In the genomic region with DNA sequence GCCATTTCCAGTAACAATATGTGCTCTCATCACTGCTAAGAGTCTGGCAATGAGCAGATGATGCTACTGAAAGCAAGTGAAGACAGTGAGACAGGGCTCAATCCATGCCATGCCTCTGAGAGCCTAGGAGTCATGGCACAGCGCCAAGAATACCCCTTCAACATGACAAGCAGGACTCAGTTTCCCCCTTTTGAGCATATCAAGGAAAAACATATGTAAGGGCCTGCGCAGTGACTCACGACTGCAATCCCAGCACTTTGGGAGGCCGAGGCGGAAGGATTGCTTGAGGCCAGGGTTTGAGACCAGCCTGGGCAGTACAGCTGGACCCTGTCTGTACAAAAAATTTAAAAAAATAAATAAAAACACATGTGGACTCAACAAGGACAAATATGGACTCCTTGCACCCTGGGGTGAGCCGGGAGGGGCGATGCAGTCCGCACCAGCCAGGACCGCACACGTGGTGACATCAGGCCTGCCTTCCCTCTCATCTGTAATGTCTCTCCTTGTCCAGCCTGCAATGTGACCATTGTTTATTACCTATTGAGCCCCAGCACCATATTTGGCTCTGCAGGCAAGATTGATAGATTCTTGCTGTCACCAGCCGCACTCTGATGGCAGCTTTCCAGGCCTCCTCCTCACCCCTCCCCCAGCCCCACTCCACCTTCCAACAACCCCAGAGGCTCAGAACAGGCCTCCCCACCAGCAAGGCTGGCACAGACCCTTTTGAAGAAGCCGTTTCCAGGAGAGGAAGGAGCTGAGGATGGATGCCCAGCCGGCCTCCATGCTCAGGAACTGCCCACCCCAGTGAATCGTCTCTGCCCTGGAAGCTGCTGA, we compare ENCODE assay signal across 1 cellular context.
TF ChIP-seq lines count a peak whose summit lies in the region.

No MANE protein-coding gene starts in this region.

TF ChIP-seq in K562, 482 proteins besides CTCF, POLR2A, EP300 and RAD21 (continued from another document and continues in another):
- TF ChIP-seq FOXO4 (CRISPR knock-in tag; IDR thresholded peaks at IDR 0.05) = no peak
- TF ChIP-seq SRSF9 (IDR thresholded peaks at IDR 0.05; ENCODE audit: borderline replicate concordance, low read depth, low read length) = no peak
- TF ChIP-seq, protein P1, sequence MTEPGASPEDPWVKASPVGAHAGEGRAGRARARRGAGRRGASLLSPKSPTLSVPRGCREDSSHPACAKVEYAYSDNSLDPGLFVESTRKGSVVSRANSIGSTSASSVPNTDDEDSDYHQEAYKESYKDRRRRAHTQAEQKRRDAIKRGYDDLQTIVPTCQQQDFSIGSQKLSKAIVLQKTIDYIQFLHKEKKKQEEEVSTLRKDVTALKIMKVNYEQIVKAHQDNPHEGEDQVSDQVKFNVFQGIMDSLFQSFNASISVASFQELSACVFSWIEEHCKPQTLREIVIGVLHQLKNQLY (CRISPR knock-in tag; conservative IDR thresholded peaks at IDR 0.05) = no peak
- no peak for TF ChIP-seq PTBP1 (IDR thresholded peaks at IDR 0.05; ENCODE audit: low read depth, low read length)
- no peak for TF ChIP-seq ZNF583 (CRISPR knock-in tag; IDR thresholded peaks at IDR 0.05)
- TF ChIP-seq PHTF2 (CRISPR knock-in tag; IDR thresholded peaks at IDR 0.05) = no peak
- TF ChIP-seq RAD51 (IDR thresholded peaks at IDR 0.05; ENCODE audit: borderline replicate concordance, low read depth) = peak; percentile 54
- TF ChIP-seq MEF2A (IDR thresholded peaks at IDR 0.05; ENCODE audit: control insufficient read depth, low read depth, low read length) = peak; percentile 5; the same call in 1 of the 2 replicates
- TF ChIP-seq EP400 (IDR thresholded peaks at IDR 0.05) = peak; percentile 71
- TF ChIP-seq FOXK2 (conservative IDR thresholded peaks at IDR 0.05 in 1 of 2, IDR thresholded peaks at IDR 0.05 in 1 of 2; ENCODE audit: low read depth in 2 of 2) = peak; percentile 82 to 86
- TF ChIP-seq ATF7 (IDR thresholded peaks at IDR 0.05) = peak; percentile 84
- TF ChIP-seq STAT5B (CRISPR knock-in tag; IDR thresholded peaks at IDR 0.05) = no peak
- no peak for TF ChIP-seq IFI16 (CRISPR knock-in tag; IDR thresholded peaks at IDR 0.05)
- TF ChIP-seq, protein P2, sequence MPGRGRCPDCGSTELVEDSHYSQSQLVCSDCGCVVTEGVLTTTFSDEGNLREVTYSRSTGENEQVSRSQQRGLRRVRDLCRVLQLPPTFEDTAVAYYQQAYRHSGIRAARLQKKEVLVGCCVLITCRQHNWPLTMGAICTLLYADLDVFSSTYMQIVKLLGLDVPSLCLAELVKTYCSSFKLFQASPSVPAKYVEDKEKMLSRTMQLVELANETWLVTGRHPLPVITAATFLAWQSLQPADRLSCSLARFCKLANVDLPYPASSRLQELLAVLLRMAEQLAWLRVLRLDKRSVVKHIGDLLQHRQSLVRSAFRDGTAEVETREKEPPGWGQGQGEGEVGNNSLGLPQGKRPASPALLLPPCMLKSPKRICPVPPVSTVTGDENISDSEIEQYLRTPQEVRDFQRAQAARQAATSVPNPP (IDR thresholded peaks at IDR 0.05; ENCODE audit: borderline replicate concordance, insufficient read depth, insufficient read length) = no peak
- no peak for TF ChIP-seq KLF1 (tag; IDR thresholded peaks at IDR 0.05)
- no peak for TF ChIP-seq ZNF347 (CRISPR knock-in tag; IDR thresholded peaks at IDR 0.05; ENCODE audit: low read depth)
- TF ChIP-seq ZNF551 (CRISPR knock-in tag; IDR thresholded peaks at IDR 0.05) = no peak
- no peak for TF ChIP-seq TGIF2 (CRISPR knock-in tag; IDR thresholded peaks at IDR 0.05)
- TF ChIP-seq ZNF146 (CRISPR knock-in tag; IDR thresholded peaks at IDR 0.05; ENCODE audit: unreplicated experiment) = no peak
- TF ChIP-seq RBM22 (IDR thresholded peaks at IDR 0.05; ENCODE audit: low read depth, low read length, poor library complexity, severe bottlenecking) = no peak
- 0 out of 2 replicates have a peak, but pooled peaks have one; percentile 37 for TF ChIP-seq FOXP1 (CRISPR knock-in tag; IDR thresholded peaks at IDR 0.05)
- TF ChIP-seq POLR3G (IDR thresholded peaks at IDR 0.05; ENCODE audit: extremely low read depth, insufficient read length, insufficient replicate concordance) = no peak
- no peak for TF ChIP-seq FOXJ3 (CRISPR knock-in tag; IDR thresholded peaks at IDR 0.05)
- 0 out of 2 replicates have a peak, but pooled peaks have one; percentile 63 for TF ChIP-seq MTA1 (IDR thresholded peaks at IDR 0.05; ENCODE audit: borderline replicate concordance)
- TF ChIP-seq, protein P3, sequence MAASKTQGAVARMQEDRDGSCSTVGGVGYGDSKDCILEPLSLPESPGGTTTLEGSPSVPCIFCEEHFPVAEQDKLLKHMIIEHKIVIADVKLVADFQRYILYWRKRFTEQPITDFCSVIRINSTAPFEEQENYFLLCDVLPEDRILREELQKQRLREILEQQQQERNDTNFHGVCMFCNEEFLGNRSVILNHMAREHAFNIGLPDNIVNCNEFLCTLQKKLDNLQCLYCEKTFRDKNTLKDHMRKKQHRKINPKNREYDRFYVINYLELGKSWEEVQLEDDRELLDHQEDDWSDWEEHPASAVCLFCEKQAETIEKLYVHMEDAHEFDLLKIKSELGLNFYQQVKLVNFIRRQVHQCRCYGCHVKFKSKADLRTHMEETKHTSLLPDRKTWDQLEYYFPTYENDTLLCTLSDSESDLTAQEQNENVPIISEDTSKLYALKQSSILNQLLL (CRISPR knock-in tag; IDR thresholded peaks at IDR 0.05; ENCODE audit: borderline replicate concordance) = no peak
- 0 out of 2 replicates have a peak, but pooled peaks have one; percentile 58 for TF ChIP-seq CTBP1 (IDR thresholded peaks at IDR 0.05; ENCODE audit: borderline replicate concordance)
- TF ChIP-seq, protein P4, sequence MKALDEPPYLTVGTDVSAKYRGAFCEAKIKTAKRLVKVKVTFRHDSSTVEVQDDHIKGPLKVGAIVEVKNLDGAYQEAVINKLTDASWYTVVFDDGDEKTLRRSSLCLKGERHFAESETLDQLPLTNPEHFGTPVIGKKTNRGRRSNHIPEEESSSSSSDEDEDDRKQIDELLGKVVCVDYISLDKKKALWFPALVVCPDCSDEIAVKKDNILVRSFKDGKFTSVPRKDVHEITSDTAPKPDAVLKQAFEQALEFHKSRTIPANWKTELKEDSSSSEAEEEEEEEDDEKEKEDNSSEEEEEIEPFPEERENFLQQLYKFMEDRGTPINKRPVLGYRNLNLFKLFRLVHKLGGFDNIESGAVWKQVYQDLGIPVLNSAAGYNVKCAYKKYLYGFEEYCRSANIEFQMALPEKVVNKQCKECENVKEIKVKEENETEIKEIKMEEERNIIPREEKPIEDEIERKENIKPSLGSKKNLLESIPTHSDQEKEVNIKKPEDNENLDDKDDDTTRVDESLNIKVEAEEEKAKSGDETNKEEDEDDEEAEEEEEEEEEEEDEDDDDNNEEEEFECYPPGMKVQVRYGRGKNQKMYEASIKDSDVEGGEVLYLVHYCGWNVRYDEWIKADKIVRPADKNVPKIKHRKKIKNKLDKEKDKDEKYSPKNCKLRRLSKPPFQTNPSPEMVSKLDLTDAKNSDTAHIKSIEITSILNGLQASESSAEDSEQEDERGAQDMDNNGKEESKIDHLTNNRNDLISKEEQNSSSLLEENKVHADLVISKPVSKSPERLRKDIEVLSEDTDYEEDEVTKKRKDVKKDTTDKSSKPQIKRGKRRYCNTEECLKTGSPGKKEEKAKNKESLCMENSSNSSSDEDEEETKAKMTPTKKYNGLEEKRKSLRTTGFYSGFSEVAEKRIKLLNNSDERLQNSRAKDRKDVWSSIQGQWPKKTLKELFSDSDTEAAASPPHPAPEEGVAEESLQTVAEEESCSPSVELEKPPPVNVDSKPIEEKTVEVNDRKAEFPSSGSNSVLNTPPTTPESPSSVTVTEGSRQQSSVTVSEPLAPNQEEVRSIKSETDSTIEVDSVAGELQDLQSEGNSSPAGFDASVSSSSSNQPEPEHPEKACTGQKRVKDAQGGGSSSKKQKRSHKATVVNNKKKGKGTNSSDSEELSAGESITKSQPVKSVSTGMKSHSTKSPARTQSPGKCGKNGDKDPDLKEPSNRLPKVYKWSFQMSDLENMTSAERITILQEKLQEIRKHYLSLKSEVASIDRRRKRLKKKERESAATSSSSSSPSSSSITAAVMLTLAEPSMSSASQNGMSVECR (CRISPR knock-in tag; IDR thresholded peaks at IDR 0.05) = peak; percentile 55; the same call in 1 of the 2 replicates
- TF ChIP-seq ETV5 (CRISPR knock-in tag; IDR thresholded peaks at IDR 0.05; ENCODE audit: low read depth) = no peak
- TF ChIP-seq, protein P5, sequence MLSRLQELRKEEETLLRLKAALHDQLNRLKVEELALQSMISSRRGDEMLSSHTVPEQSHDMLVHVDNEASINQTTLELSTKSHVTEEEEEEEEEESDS (CRISPR knock-in tag; IDR thresholded peaks at IDR 0.05) = no peak
- no peak for TF ChIP-seq ZMIZ1 (IDR thresholded peaks at IDR 0.05; ENCODE audit: low read depth in 2 of 2, low read length in 2 of 2)
- TF ChIP-seq FOSL1 (tag; conservative IDR thresholded peaks at IDR 0.05) = no peak
- no peak for TF ChIP-seq ZNF12 (CRISPR knock-in tag; IDR thresholded peaks at IDR 0.05)
- TF ChIP-seq CHD2 (IDR thresholded peaks at IDR 0.05; ENCODE audit: low read depth, low read length) = 0 out of 2 replicates have a peak, but pooled peaks have one; percentile 13
- no peak; a peak in 1 of 4 replicates for TF ChIP-seq FOXA3 (CRISPR knock-in tag; conservative IDR thresholded peaks at IDR 0.05 in 1 of 2, IDR thresholded peaks at IDR 0.05 in 1 of 2)
